7 cellular contexts compared by ENCODE assay signal in genomic region chr2:222709191-222709891, GRCh38. TPM values are rescaled to one million over a fixed set of nuclear protein-coding genes. Genes with fewer than 3 reads are reported as not detected.
A peak's percentile ranks its signal among the peaks of the same experiment; 100 is the strongest.
DNase-seq lines count a peak whose midpoint lies in the region; ATAC-seq and TF ChIP-seq lines count a peak whose summit lies in the region.

No MANE protein-coding gene starts in this region.

- no peaks in the 10 kb centered on the region for H3K36me3 ChIP-seq in thyroid gland

- intact Hi-C loops in thyroid gland (cut with DNase I): loop anchor here (10.0 kb wide), 2 partner anchors 85 to 195 kb away; no protein-coding TSS in a partner anchor

- WGBS in thyroid gland, 2 donors: 37 to 39% methylated on average over 16 of the region's 16 CpGs

- no peaks in the 10 kb centered on the region for H3K27me3 ChIP-seq in thyroid gland

- peak overlapping the region; percentile 63 for H3K27ac ChIP-seq in cingulate gyrus (ENCODE audit: low read depth, low read length)
- peak overlapping the region in 1 of 3 donors; percentile 15 for H3K27ac ChIP-seq in thyroid gland

- no peaks in the 10 kb centered on the region for H3K9me3 ChIP-seq in thyroid gland

- TF ChIP-seq CTCF in thyroid gland (IDR thresholded peaks at IDR 0.05): no peak

- H3K4me3 ChIP-seq in thyroid gland (replicated peaks in 1 of 3): no peak overlapping the region

- DNase-seq in NOMO-1 treated with dmso at 0.1 percent for 144 hours (lab: John Stamatoyannopoulos, UW; ENCODE audit: unreplicated experiment): peak; percentile 74
- DNase-seq in left kidney (ENCODE audit: low read depth, low spot score): peak; percentile 84
- peak; percentile 39 for DNase-seq in thyroid gland
- DNase-seq in NK-92 treated with Interleukin-12 subunit alpha and Interleukin-12 subunit beta, amount 100 ng/mL, for 24 hours (lab: John Stamatoyannopoulos, UW): no peak

- ATAC-seq in GM18498 (IDR thresholded peaks at IDR 0.05; ENCODE audit: unreplicated experiment): peak; percentile 64
- peak; percentile 58 for ATAC-seq in HG02884 (IDR thresholded peaks at IDR 0.05; ENCODE audit: unreplicated experiment)

- peaks cover 6 to 14% of the 10 kb centered on the region in 2 donors for H3K4me1 ChIP-seq in thyroid gland

- peak in 1 of 2 donors; percentile 6 for TF ChIP-seq POLR2A in thyroid gland (IDR thresholded peaks at IDR 0.05)

RNA-seq across cellular contexts. Expression of gene MOGAT1, which starts 37.9 kb away (rescaled TPM):
- not detected for total RNA-seq in thyroid gland

RNA-seq across cellular contexts. Expression of gene FARSB, which starts 53.4 kb away (rescaled TPM):
- 10 to 100 TPM; 12.9 to 16.0 (median 13.8) TPM for total RNA-seq in thyroid gland
